8 cellular contexts compared by ENCODE assay signal in genomic region chr6:44270526-44271405, GRCh38. TPM values are rescaled to one million over a fixed set of nuclear protein-coding genes. Genes with fewer than 3 reads are reported as not detected.
DNase-seq lines count a peak whose midpoint lies in the region; ATAC-seq and TF ChIP-seq lines count a peak whose summit lies in the region.

No MANE protein-coding gene starts in this region.

- peaks cover 40% of the 10 kb centered on the region for H3K4me1 Mint-ChIP-seq in activated B cell treated with CpG ODN at 0.5 μM for 24 hours

- no peaks in the 10 kb centered on the region for H3K4me1 ChIP-seq in upper lobe of right lung

- H3K27ac ChIP-seq in 22Rv1 (no peak overlapping the region), upper lobe of right lung (no peak overlapping the region)

- CTCF ChIA-PET in activated B cell treated with CpG ODN at 0.5 μM for 24 hours (lab: Charles Lee), result interaction anchor here (0.6 to 5.0 kb wide), 3 partner anchors 14 to 42 kb away, joined by 3 to 81 read pairs (median 3); partner anchors contain the start of gene AARS2

- no peak overlapping the region for H3K27ac Mint-ChIP-seq in activated B cell treated with CpG ODN at 0.5 μM for 24 hours

- no peaks in the 10 kb centered on the region for H3K9me3 ChIP-seq in upper lobe of right lung

- H3K9me3 Mint-ChIP-seq in activated B cell treated with CpG ODN at 0.5 μM for 24 hours, result no peaks in the 10 kb centered on the region

- H3K27me3 ChIP-seq in H7 (ENCODE audit: control insufficient read depth, insufficient read depth, low read length) (peaks cover 33% of the 10 kb centered on the region), upper lobe of right lung (peaks cover 43% of the 10 kb centered on the region)

- intact Hi-C loops in activated B cell treated with CpG ODN at 0.5 μM for 24 hours (cut with micrococcal nuclease) (no loop called here), upper lobe of right lung (cut with DNase I) (no loop called here)

- TF ChIP-seq CTCF in 22Rv1 (IDR thresholded peaks at IDR 0.05) (peak; percentile 28), activated B cell treated with CpG ODN at 0.5 μM for 24 hours (IDR thresholded peaks at IDR 0.05) (no peak), upper lobe of right lung (IDR thresholded peaks at IDR 0.05) (no peak)

- H3K4me3 Mint-ChIP-seq in activated B cell treated with CpG ODN at 0.5 μM for 24 hours, result peak overlapping the region; percentile 73

- H3K36me3 Mint-ChIP-seq in activated B cell treated with CpG ODN at 0.5 μM for 24 hours (ENCODE audit: low read depth), result no peaks in the 10 kb centered on the region

- peaks cover 31% of the 10 kb centered on the region for H3K27me3 Mint-ChIP-seq in activated B cell treated with CpG ODN at 0.5 μM for 24 hours

- no peaks in the 10 kb centered on the region for H3K36me3 ChIP-seq in H7 (replicated peaks; ENCODE audit: control insufficient read depth, insufficient read depth, low read length)
- no peaks in the 10 kb centered on the region for H3K36me3 ChIP-seq in upper lobe of right lung

- H3K4me3 ChIP-seq in H7 (ENCODE audit: insufficient read depth, low read depth, low read length), result peak overlapping the region; percentile 41
- no peak overlapping the region for H3K4me3 ChIP-seq in upper lobe of right lung

- DNase-seq in H7 (peak; percentile 97), activated B cell treated with CpG ODN at 0.5 μM for 24 hours (no peak), left kidney (ENCODE audit: low read depth, low spot score) (peak; percentile 75), CD1c-positive myeloid dendritic cell (ENCODE audit: extremely low spot score) (no peak), T1000 (lab: John Stamatoyannopoulos, UW) (no peak), glomerular visceral epithelial cell (ENCODE audit: extremely low spot score) (no peak), upper lobe of right lung (no peak)

- POLR2A ChIA-PET in activated B cell treated with CpG ODN at 0.5 μM for 24 hours (lab: Charles Lee), result interaction anchor here (0.6 to 1.7 kb wide), 3 partner anchors 8 to 47 kb away, joined by 3 to 5 read pairs (median 3); partner anchors contain the start of genes SLC29A1 and SLC35B2

- ATAC-seq in activated B cell treated with CpG ODN at 0.5 μM for 24 hours (ENCODE audit: low read depth) (no peak), upper lobe of right lung (no peak)

RNA-seq across cellular contexts. Expression of gene TMEM151B, which starts 0.5 kb away (rescaled TPM):
- total RNA-seq in H7 (2014; rRNA removed; shearing (Covaris generic)), result 0.70 and 0.83 TPM in 2 replicates
- total RNA-seq in activated B cell treated with CpG ODN at 0.5 μM for 24 hours (0.10 TPM in 1 of 2 replicates, not detected in the other), upper lobe of right lung (not detected)

RNA-seq across cellular contexts. Expression of gene NFKBIE, which starts 5.4 kb away (rescaled TPM):
- total RNA-seq in H7 (2014; rRNA removed; shearing (Covaris generic)), result 9.7 and 12.3 TPM in 2 replicates
- 94.7 and 99.2 TPM in 2 replicates for total RNA-seq in activated B cell treated with CpG ODN at 0.5 μM for 24 hours
- 7.1 TPM for total RNA-seq in upper lobe of right lung

RNA-seq across cellular contexts. Expression of gene SLC35B2, which starts 13.4 kb away (rescaled TPM):
- 27.2 and 28.7 TPM in 2 replicates for total RNA-seq in H7 (2014; rRNA removed; shearing (Covaris generic))
- total RNA-seq in activated B cell treated with CpG ODN at 0.5 μM for 24 hours, result 27.0 and 29.1 TPM in 2 replicates
- total RNA-seq in upper lobe of right lung, result 32.3 TPM

RNA-seq across cellular contexts. Expression of gene HSP90AB1, which starts 23.9 kb away (rescaled TPM):
- 1,821 and 1,973 TPM in 2 replicates for total RNA-seq in H7 (2014; rRNA removed; shearing (Covaris generic))
- total RNA-seq in activated B cell treated with CpG ODN at 0.5 μM for 24 hours (1,222 and 1,311 TPM in 2 replicates), upper lobe of right lung (660 TPM)

RNA-seq across cellular contexts. Expression of gene AARS2, which starts 42.4 kb away (rescaled TPM):
- 25.5 and 28.3 TPM in 2 replicates for total RNA-seq in H7 (2014; rRNA removed; shearing (Covaris generic))
- total RNA-seq in activated B cell treated with CpG ODN at 0.5 μM for 24 hours (19.1 and 22.4 TPM in 2 replicates), upper lobe of right lung (11.8 TPM)

Comparison
In these comparisons a context has a peak if more than half of its experiments do, and no peak if none do; other contexts are left out.
1. DNase-seq: peak in H7 (single experiment) and left kidney (single experiment); none in activated B cell treated with CpG ODN at 0.5 μM for 24 hours (single experiment), CD1c-positive myeloid dendritic cell (single experiment), T1000 (single experiment), glomerular visceral epithelial cell (single experiment) and upper lobe of right lung (single experiment).